In genomic region chr4:168859888-168860694, GRCh38 we compare ENCODE assay signal across 8 cellular contexts.
A peak's percentile ranks its signal among the peaks of the same experiment; 100 is the strongest.
DNase-seq lines count a peak whose midpoint lies in the region; ATAC-seq and TF ChIP-seq lines count a peak whose summit lies in the region.

No MANE protein-coding gene starts in this region.

- TF ChIP-seq EP300 in SK-N-SH (IDR thresholded peaks at IDR 0.05; ENCODE audit: borderline replicate concordance in 1 of 2, low read depth in 1 of 2, low read length in 1 of 2), result no peak
- TF ChIP-seq EP300 in ovary (IDR thresholded peaks at IDR 0.05), result no peak

- H3K36me3 ChIP-seq in SK-N-SH (replicated peaks in 1 of 2; ENCODE audit: control insufficient read depth in 1 of 2, insufficient read depth in 2 of 2, low read length in 1 of 2) (peaks cover 10 to 38% of the 10 kb centered on the region in 2 experiments), ovary (no peaks in the 10 kb centered on the region), A673 (ENCODE audit: insufficient read depth, low read length, poor library complexity, severe bottlenecking) (no peaks in the 10 kb centered on the region)

- H3K27ac ChIP-seq in SK-N-SH (ENCODE audit: low read depth in 2 of 2, low read length in 1 of 2), result peak overlapping the region in 1 of 2 experiments; percentile 43; a peak in 1 of 4 replicates
- peak overlapping the region; percentile 11 to 54 for H3K27ac ChIP-seq in ovary
- no peak overlapping the region for H3K27ac ChIP-seq in A673 (ENCODE audit: low read depth, low read length, poor library complexity, severe bottlenecking)

- H3K4me3 ChIP-seq in SK-N-SH (ENCODE audit: low read depth in 2 of 2, low read length in 1 of 2) (no peak overlapping the region), ovary (no peak overlapping the region), A673 (ENCODE audit: low read depth, low read length, poor library complexity, severe bottlenecking) (no peak overlapping the region)

- peaks cover 7 to 28% of the 10 kb centered on the region in 2 experiments; a peak in 2 of 4 replicates for H3K4me1 ChIP-seq in SK-N-SH (ENCODE audit: control insufficient read depth in 1 of 2, insufficient read depth in 2 of 2, low read depth in 1 of 2, low read length in 1 of 2)
- peaks cover 36% of the 10 kb centered on the region for H3K4me1 ChIP-seq in ovary (ENCODE audit: insufficient read depth)
- no peaks in the 10 kb centered on the region for H3K4me1 ChIP-seq in A673 (ENCODE audit: insufficient read depth, low read length, poor library complexity, severe bottlenecking)

- no TSS peak for BruUV-seq in A673 (replicated peaks; lab: Mats Ljungman, UMichigan)

- CTCF ChIA-PET in SK-N-SH (lab: Yijun Ruan, JAX), result interaction anchor here (1.4 kb wide), 1 partner anchor 14 kb away, joined by 5 read pairs; no protein-coding TSS in a partner anchor
- CTCF ChIA-PET in HEK293T (lab: Yijun Ruan, JAX), result interaction anchor here (1.5 kb wide), 1 partner anchor 14 kb away, joined by 3 read pairs; no protein-coding TSS in a partner anchor
- CTCF ChIA-PET in A673 (lab: Charles Lee), result no interaction called here

- H3K9ac ChIP-seq in SK-N-SH, result no peak overlapping the region

- POLR2A ChIA-PET in SK-N-SH (lab: Yijun Ruan, JAX), result no interaction called here
- POLR2A ChIA-PET in HEK293T (lab: Yijun Ruan, JAX), result no interaction called here
- POLR2A ChIA-PET in A673 (lab: Charles Lee; ENCODE audit: low non-redundant PET), result no interaction called here

- H3K9me3 ChIP-seq in SK-N-SH, result no peaks in the 10 kb centered on the region
- no peaks in the 10 kb centered on the region for H3K9me3 ChIP-seq in ovary
- no peaks in the 10 kb centered on the region for H3K9me3 ChIP-seq in A673 (ENCODE audit: low read depth, low read length, poor library complexity, severe bottlenecking)

- TF ChIP-seq RAD21 in SK-N-SH (IDR thresholded peaks at IDR 0.05; ENCODE audit: low read length), result no peak

- H3F3A ChIP-seq in SK-N-SH (replicated peaks; ENCODE audit: insufficient read depth), result peaks cover 47% of the 10 kb centered on the region

- H3K79me2 ChIP-seq in SK-N-SH (ENCODE audit: insufficient read depth), result peaks cover 99% of the 10 kb centered on the region

- no peak overlapping the region for H3K4me2 ChIP-seq in SK-N-SH

- H2AFZ ChIP-seq in SK-N-SH (ENCODE audit: low read depth), result no peak overlapping the region

- TF ChIP-seq POLR2A in ovary (IDR thresholded peaks at IDR 0.05), result no peak

- H4K20me1 ChIP-seq in SK-N-SH (ENCODE audit: insufficient read depth), result peaks cover 23% of the 10 kb centered on the region

- no peak for TF ChIP-seq CTCF in SK-N-SH (IDR thresholded peaks at IDR 0.05)
- TF ChIP-seq CTCF in ovary (IDR thresholded peaks at IDR 0.05), result no peak
- no peak for TF ChIP-seq CTCF in A673 (conservative IDR thresholded peaks at IDR 0.05; ENCODE audit: low read depth, low read length)

- DNase-seq in SK-N-SH (no peak), ovary (no peak), COLO829 (ENCODE audit: low spot score) (no peak), HEK293T (ENCODE audit: extremely low spot score) (no peak), A673 (ENCODE audit: low spot score) (no peak)
- DNase-seq in activated effector memory CD4-positive, alpha-beta T cell treated with Interleukin-2 at 50 U/mL for 16 hours, result no peak

- H3K9me2 ChIP-seq in SK-N-SH, result no peaks in the 10 kb centered on the region

- WGBS in SK-N-SH (ENCODE audit: low lambda C conversion rate), result 86% methylated on average over 9 of the region's 9 CpGs
- WGBS in ovary, 3 donors, result 62% methylated on average over 9 of the region's 9 CpGs

- ATAC-seq in GM18861 (IDR thresholded peaks at IDR 0.05; ENCODE audit: unreplicated experiment) (peak; percentile 98), HG02623 (IDR thresholded peaks at IDR 0.05; ENCODE audit: unreplicated experiment) (peak; percentile 93)

- H3K27me3 ChIP-seq in SK-N-SH (ENCODE audit: insufficient read depth), result no peaks in the 10 kb centered on the region
- no peaks in the 10 kb centered on the region for H3K27me3 ChIP-seq in ovary
- H3K27me3 ChIP-seq in A673 (replicated peaks; ENCODE audit: insufficient read depth, low read depth, low read length, poor library complexity), result no peaks in the 10 kb centered on the region

- intact Hi-C loops in ovary (cut with DNase I) (no loop called here), A673 (cut with micrococcal nuclease; ENCODE audit: unreplicated experiment) (no loop called here)

TF ChIP-seq in SK-N-SH, 30 proteins besides CTCF, POLR2A, EP300 and RAD21:
- TF ChIP-seq FOXJ3 (CRISPR knock-in tag; IDR thresholded peaks at IDR 0.05) (no peak), FOSL2 (IDR thresholded peaks at IDR 0.05; ENCODE audit: borderline replicate concordance, low read depth) (peak; percentile 57; the same call in 1 of the 2 replicates), JUND (IDR thresholded peaks at IDR 0.05) (peak; percentile 25; the same call in 1 of the 2 replicates), PBX3 (IDR thresholded peaks at IDR 0.05) (peak; percentile 51), IRF3 (IDR thresholded peaks at IDR 0.05; ENCODE audit: low read depth, low read length) (no peak)

TF ChIP-seq in HEK293T, 16 proteins besides CTCF, POLR2A, EP300 and RAD21:
- TF ChIP-seq CTBP1 (IDR thresholded peaks at IDR 0.05; ENCODE audit: borderline replicate concordance), result no peak
- no peak for TF ChIP-seq FOXA1 (IDR thresholded peaks at IDR 0.05)
- TF ChIP-seq PKNOX1 (IDR thresholded peaks at IDR 0.05), result no peak
- TF ChIP-seq TARDBP (IDR thresholded peaks at IDR 0.05), result no peak
- TF ChIP-seq FOXM1 (IDR thresholded peaks at IDR 0.05; ENCODE audit: borderline replicate concordance), result no peak
- TF ChIP-seq BHLHE40 (IDR thresholded peaks at IDR 0.05; ENCODE audit: borderline replicate concordance), result no peak
- no peak for TF ChIP-seq SUZ12 (IDR thresholded peaks at IDR 0.05)
- no peak for TF ChIP-seq SP1 (IDR thresholded peaks at IDR 0.05)
- no peak for TF ChIP-seq HDGF (IDR thresholded peaks at IDR 0.05; ENCODE audit: borderline replicate concordance)
- no peak for TF ChIP-seq FOXK2 (IDR thresholded peaks at IDR 0.05)
- no peak for TF ChIP-seq LEF1 (IDR thresholded peaks at IDR 0.05; ENCODE audit: borderline replicate concordance)
- TF ChIP-seq ARNT (IDR thresholded peaks at IDR 0.05), result no peak
- no peak for TF ChIP-seq NFRKB (IDR thresholded peaks at IDR 0.05)
- TF ChIP-seq ZNF384 (IDR thresholded peaks at IDR 0.05), result no peak
- TF ChIP-seq L3MBTL2 (conservative IDR thresholded peaks at IDR 0.05), result no peak
- TF ChIP-seq ELF4 (IDR thresholded peaks at IDR 0.05), result no peak
